ENCODE assay signal across 1 cellular context in genomic region chr14:100155881-100156645, GRCh38.
TF ChIP-seq lines count a peak whose summit lies in the region.

No MANE protein-coding gene starts in this region.

TF ChIP-seq in HepG2, 621 proteins besides CTCF, POLR2A, EP300 and RAD21 (continued from another document):
- TF ChIP-seq, protein P1, sequence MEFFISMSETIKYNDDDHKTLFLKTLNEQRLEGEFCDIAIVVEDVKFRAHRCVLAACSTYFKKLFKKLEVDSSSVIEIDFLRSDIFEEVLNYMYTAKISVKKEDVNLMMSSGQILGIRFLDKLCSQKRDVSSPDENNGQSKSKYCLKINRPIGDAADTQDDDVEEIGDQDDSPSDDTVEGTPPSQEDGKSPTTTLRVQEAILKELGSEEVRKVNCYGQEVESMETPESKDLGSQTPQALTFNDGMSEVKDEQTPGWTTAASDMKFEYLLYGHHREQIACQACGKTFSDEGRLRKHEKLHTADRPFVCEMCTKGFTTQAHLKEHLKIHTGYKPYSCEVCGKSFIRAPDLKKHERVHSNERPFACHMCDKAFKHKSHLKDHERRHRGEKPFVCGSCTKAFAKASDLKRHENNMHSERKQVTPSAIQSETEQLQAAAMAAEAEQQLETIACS (CRISPR knock-in tag; IDR thresholded peaks at IDR 0.05) = no peak
